17 cellular contexts compared by ENCODE assay signal in genomic region chr4:83604315-83604714, GRCh38.
"Had no signal": no experiment of that assay in that cellular context is flagged by ENCODE, and none has a peak within 500 bp of the region (broad histone marks: within the 10 kb centered on the region; RNA-seq: fewer than 3 reads in every experiment).

No MANE protein-coding gene starts in this region.

- H3K9me3 Mint-ChIP-seq: activated CD4-positive, alpha-beta memory T cell treated with anti-CD3 and anti-CD28 coated beads, Interleukin-2, amount 10 ng/mL, durations not matched to agents 7 days and 5 days; activated naive CD8-positive, alpha-beta T cell treated with anti-CD3 and anti-CD28 coated beads, Interleukin-2, amount 10 ng/mL, durations not matched to agents 7 days and 5 days; activated T-helper 17 cell treated with anti-CD3 and anti-CD28 coated beads, Interleukin-2, amount 50 U/mL, for 72 hours; stimulated activated memory B cell treated with anti-CD40 and anti-IgM and Interleukin-4, amounts not matched to agents 10 μg/mL and 1 μg/mL and 100 μg/mL, for 72 hours; T-helper 2 cell treated with Interferon-gamma antibody and Interleukin-4, amounts not matched to agents 5 μg/mL and 100 μg/mL, for 36 hours had no signal

- DNase-seq: activated B cell treated with CpG ODN at 0.5 μM for 24 hours; activated CD4-positive, alpha-beta memory T cell treated with anti-CD3 and anti-CD28 coated beads, Interleukin-2, amount 10 ng/mL, durations not matched to agents 7 days and 5 days; activated CD4-positive, alpha-beta T cell treated with anti-CD3 and anti-CD28 coated beads for 48 hours; activated CD8-positive, alpha-beta memory T cell treated with anti-CD3 and anti-CD28 coated beads, Interleukin-2, amount 10 ng/mL, durations not matched to agents 7 days and 5 days; activated naive CD4-positive, alpha-beta T cell; activated naive CD8-positive, alpha-beta T cell treated with anti-CD3 and anti-CD28 coated beads, Interleukin-2, amount 10 ng/mL, durations not matched to agents 7 days and 5 days; activated T-cell treated with anti-CD3 and anti-CD28 coated beads, Interleukin-2, amount 50 U/mL, for 1 hour; dorsolateral prefrontal cortex; hippocampal formation; ovary; spleen; stimulated activated CD4-positive, alpha-beta T cell treated with anti-CD3 and anti-CD28 coated beads, Interleukin-4, amount 100 ng/mL, for 4 hours; testis; upper lobe of left lung had no signal

- H3K4me1 ChIP-seq: testis, upper lobe of left lung had no signal

- H3K4me3 Mint-ChIP-seq: activated B cell treated with CpG ODN at 0.5 μM for 24 hours; activated CD4-positive, alpha-beta memory T cell treated with anti-CD3 and anti-CD28 coated beads, Interleukin-2, amount 10 ng/mL, durations not matched to agents 7 days and 5 days; activated CD8-positive, alpha-beta memory T cell treated with anti-CD3 and anti-CD28 coated beads, Interleukin-2, amount 10 ng/mL, durations not matched to agents 7 days and 5 days; activated naive CD8-positive, alpha-beta T cell treated with anti-CD3 and anti-CD28 coated beads, Interleukin-2, amount 10 ng/mL, durations not matched to agents 7 days and 5 days; activated T-helper 17 cell treated with anti-CD3 and anti-CD28 coated beads, Interleukin-2, amount 50 U/mL, for 72 hours; stimulated activated memory B cell treated with anti-CD40 and anti-IgM and Interleukin-4, amounts not matched to agents 10 μg/mL and 1 μg/mL and 100 μg/mL, for 72 hours; T-helper 2 cell treated with Interferon-gamma antibody and Interleukin-4, amounts not matched to agents 5 μg/mL and 100 μg/mL, for 36 hours had no signal

- H3K27me3 ChIP-seq: dorsolateral prefrontal cortex, ovary, spleen, testis, upper lobe of left lung had no signal

- H3K36me3 ChIP-seq: ovary had no signal

- H3K36me3 Mint-ChIP-seq: activated naive CD8-positive, alpha-beta T cell treated with anti-CD3 and anti-CD28 coated beads, Interleukin-2, amount 10 ng/mL, durations not matched to agents 7 days and 5 days; stimulated activated memory B cell treated with anti-CD40 and anti-IgM and Interleukin-4, amounts not matched to agents 10 μg/mL and 1 μg/mL and 100 μg/mL, for 72 hours had no signal

- H3K4me1 Mint-ChIP-seq: activated B cell treated with CpG ODN at 0.5 μM for 24 hours; activated CD4-positive, alpha-beta memory T cell treated with anti-CD3 and anti-CD28 coated beads, Interleukin-2, amount 10 ng/mL, durations not matched to agents 7 days and 5 days; activated CD8-positive, alpha-beta memory T cell treated with anti-CD3 and anti-CD28 coated beads, Interleukin-2, amount 10 ng/mL, durations not matched to agents 7 days and 5 days; activated naive CD8-positive, alpha-beta T cell treated with anti-CD3 and anti-CD28 coated beads, Interleukin-2, amount 10 ng/mL, durations not matched to agents 7 days and 5 days; activated T-helper 17 cell treated with anti-CD3 and anti-CD28 coated beads, Interleukin-2, amount 50 U/mL, for 72 hours had no signal

- H3K9me3 ChIP-seq: spleen, testis, upper lobe of left lung had no signal

- H3K27ac ChIP-seq: dorsolateral prefrontal cortex, ovary, spleen, testis, upper lobe of left lung had no signal

- H3K27ac Mint-ChIP-seq: activated B cell treated with CpG ODN at 0.5 μM for 24 hours; activated CD4-positive, alpha-beta memory T cell treated with anti-CD3 and anti-CD28 coated beads, Interleukin-2, amount 10 ng/mL, durations not matched to agents 7 days and 5 days; activated CD8-positive, alpha-beta memory T cell treated with anti-CD3 and anti-CD28 coated beads, Interleukin-2, amount 10 ng/mL, durations not matched to agents 7 days and 5 days; activated naive CD8-positive, alpha-beta T cell treated with anti-CD3 and anti-CD28 coated beads, Interleukin-2, amount 10 ng/mL, durations not matched to agents 7 days and 5 days; activated T-helper 17 cell treated with anti-CD3 and anti-CD28 coated beads, Interleukin-2, amount 50 U/mL, for 72 hours; stimulated activated memory B cell treated with anti-CD40 and anti-IgM and Interleukin-4, amounts not matched to agents 10 μg/mL and 1 μg/mL and 100 μg/mL, for 72 hours; T-helper 2 cell treated with Interferon-gamma antibody and Interleukin-4, amounts not matched to agents 5 μg/mL and 100 μg/mL, for 36 hours had no signal

- ATAC-seq: activated CD8-positive, alpha-beta memory T cell treated with anti-CD3 and anti-CD28 coated beads, Interleukin-2, amount 10 ng/mL, durations not matched to agents 7 days and 5 days; activated T-helper 17 cell treated with anti-CD3 and anti-CD28 coated beads, Interleukin-2, amount 50 U/mL, for 72 hours; stimulated activated memory B cell treated with anti-CD40 and anti-IgM and Interleukin-4, amounts not matched to agents 10 μg/mL and 1 μg/mL and 100 μg/mL, for 72 hours had no signal

- H3K4me3 ChIP-seq: dorsolateral prefrontal cortex, ovary, spleen, testis, upper lobe of left lung had no signal

- H3K27me3 Mint-ChIP-seq: activated T-helper 17 cell treated with anti-CD3 and anti-CD28 coated beads, Interleukin-2, amount 50 U/mL, for 72 hours; stimulated activated memory B cell treated with anti-CD40 and anti-IgM and Interleukin-4, amounts not matched to agents 10 μg/mL and 1 μg/mL and 100 μg/mL, for 72 hours had no signal
